9 cellular contexts compared by ENCODE assay signal in genomic region chr3:4754180-4755086, GRCh38.
DNase-seq lines count a peak whose midpoint lies in the region; ATAC-seq lines count a peak whose summit lies in the region.
"Had no signal": no experiment of that assay in that cellular context is flagged by ENCODE, and none has a peak within 500 bp of the region (broad histone marks: within the 10 kb centered on the region; RNA-seq: fewer than 3 reads in every experiment).

No MANE protein-coding gene starts in this region.

- H3K36me3 Mint-ChIP-seq in T-helper 2 cell treated with Interferon-gamma antibody and Interleukin-4, amounts not matched to agents 5 μg/mL and 100 μg/mL, for 36 hours (ENCODE audit: low read depth), result peaks cover 41% of the 10 kb centered on the region

- no peak overlapping the region for H3K4me3 Mint-ChIP-seq in T-helper 2 cell treated with Interferon-gamma antibody and Interleukin-4, amounts not matched to agents 5 μg/mL and 100 μg/mL, for 36 hours
- H3K4me3 Mint-ChIP-seq: dendritic cell treated with granulocyte-macrophage colony-stimulating factor and Interleukin-4, amounts not matched to agents 40 ng/mL and 50 ng/mL, for 4 days had no signal

- peaks cover 2% of the 10 kb centered on the region for H3K9me3 Mint-ChIP-seq in T-helper 2 cell treated with Interferon-gamma antibody and Interleukin-4, amounts not matched to agents 5 μg/mL and 100 μg/mL, for 36 hours
- H3K9me3 Mint-ChIP-seq: dendritic cell treated with granulocyte-macrophage colony-stimulating factor and Interleukin-4, amounts not matched to agents 40 ng/mL and 50 ng/mL, for 4 days had no signal

- H3K27ac Mint-ChIP-seq in T-helper 2 cell treated with Interferon-gamma antibody and Interleukin-4, amounts not matched to agents 5 μg/mL and 100 μg/mL, for 36 hours, result no peak overlapping the region

- H3K4me1 Mint-ChIP-seq in T-helper 2 cell treated with Interferon-gamma antibody and Interleukin-4, amounts not matched to agents 5 μg/mL and 100 μg/mL, for 36 hours (ENCODE audit: low read depth), result peaks cover 55% of the 10 kb centered on the region

- ATAC-seq in GM18868 (IDR thresholded peaks at IDR 0.05; ENCODE audit: unreplicated experiment), result peak; percentile 87
- ATAC-seq in GM21723 (IDR thresholded peaks at IDR 0.05; ENCODE audit: unreplicated experiment), result peak; percentile 82
- ATAC-seq in HG03521 (IDR thresholded peaks at IDR 0.05; ENCODE audit: unreplicated experiment), result peak; percentile 67

- peak; percentile 57 for DNase-seq in kidney tubule cell (ENCODE audit: low spot score)
- DNase-seq in AG08395 (ENCODE audit: low spot score), result no peak
- DNase-seq in T-helper 2 cell treated with Interferon-gamma antibody and Interleukin-4, amounts not matched to agents 5 μg/mL and 100 μg/mL, for 36 hours (ENCODE audit: low spot score), result no peak
- DNase-seq in HK-2 (ENCODE audit: unreplicated experiment), result no peak
- no peak for DNase-seq in HUDEP-2 (lab: John Stamatoyannopoulos, UW; ENCODE audit: unreplicated experiment in 76 of 76)

- no peaks in the 10 kb centered on the region for H3K27me3 Mint-ChIP-seq in T-helper 2 cell treated with Interferon-gamma antibody and Interleukin-4, amounts not matched to agents 5 μg/mL and 100 μg/mL, for 36 hours (ENCODE audit: low read depth)
- H3K27me3 Mint-ChIP-seq: dendritic cell treated with granulocyte-macrophage colony-stimulating factor and Interleukin-4, amounts not matched to agents 40 ng/mL and 50 ng/mL, for 4 days had no signal
